ENCODE assay signal across 10 cellular contexts in genomic region chr9:124008307-124008854, GRCh38. TPM values are rescaled to one million over a fixed set of nuclear protein-coding genes. Genes with fewer than 3 reads are reported as not detected.
DNase-seq lines count a peak whose midpoint lies in the region; ATAC-seq and TF ChIP-seq lines count a peak whose summit lies in the region.
"Had no signal": no experiment of that assay in that cellular context is flagged by ENCODE, and none has a peak within 500 bp of the region (broad histone marks: within the 10 kb centered on the region; RNA-seq: fewer than 3 reads in every experiment).

No MANE protein-coding gene starts in this region.

- DNase-seq in CD8-positive, alpha-beta memory T cell = no peak
- peak; percentile 76 for DNase-seq in GM23338 (ENCODE audit: low spot score)
- peak; percentile 58 for DNase-seq in WTC11 (ENCODE audit: low spot score)
- peak; percentile 78 for DNase-seq in mesendoderm
- DNase-seq in GM03348 (ENCODE audit: low spot score) = no peak
- DNase-seq in stimulated activated naive CD4-positive, alpha-beta T cell treated with Interleukin-2 at 50 U/mL for 16 hours (lab: John Stamatoyannopoulos, UW) = no peak

- no peak overlapping the region for H2BK5ac ChIP-seq in mesendoderm (ENCODE audit: low read length)

- H3K27me3 ChIP-seq in CD8-positive, alpha-beta memory T cell (ENCODE audit: insufficient read depth, low read length, poor library complexity, severe bottlenecking) = peaks cover 54% of the 10 kb centered on the region
- peaks cover 99% of the 10 kb centered on the region for H3K27me3 ChIP-seq in GM23338 (ENCODE audit: insufficient read depth)
- peaks cover 66% of the 10 kb centered on the region for H3K27me3 ChIP-seq in mesendoderm (ENCODE audit: insufficient read depth, low read length, poor library complexity)

- peaks cover 16 to 30% (median 19%) of the 10 kb centered on the region in 3 donors for H3K4me1 Mint-ChIP-seq in CD8-positive, alpha-beta memory T cell
- H3K4me1 Mint-ChIP-seq in GM23338 (peaks cover 63% of the 10 kb centered on the region), WTC11 (peaks cover 67% of the 10 kb centered on the region)

- peak; percentile 8 for ATAC-seq in GM23338
- peak; percentile 1; the same call in 1 of the 2 replicates for ATAC-seq in WTC11
- ATAC-seq in GM21576 (IDR thresholded peaks at IDR 0.05; ENCODE audit: unreplicated experiment) = no peak
- ATAC-seq in GM19328 (IDR thresholded peaks at IDR 0.05; ENCODE audit: unreplicated experiment) = no peak

- H3K36me3 ChIP-seq in CD8-positive, alpha-beta memory T cell (ENCODE audit: insufficient read depth, low read length) = no peaks in the 10 kb centered on the region
- no peaks in the 10 kb centered on the region for H3K36me3 ChIP-seq in GM23338 (ENCODE audit: insufficient read depth)
- H3K36me3 ChIP-seq in mesendoderm (ENCODE audit: control insufficient read depth, insufficient read depth, low read length) = no peaks in the 10 kb centered on the region
- H3K36me3 ChIP-seq: right atrium auricular region had no signal

- H3K18ac ChIP-seq in mesendoderm (ENCODE audit: low read length) = no peak overlapping the region

- peak overlapping the region in 6 of 7 donors; percentile 2 to 78 (median 28) for H3K4me3 Mint-ChIP-seq in CD8-positive, alpha-beta memory T cell
- H3K4me3 Mint-ChIP-seq in GM23338 (peak overlapping the region; percentile 67), WTC11 (peak overlapping the region; percentile 64)

- no peaks in the 10 kb centered on the region for H3K9me3 ChIP-seq in CD8-positive, alpha-beta memory T cell (ENCODE audit: low read length)
- H3K9me3 ChIP-seq: right atrium auricular region had no signal

- H3K79me1 ChIP-seq in mesendoderm (ENCODE audit: low read length) = no peaks in the 10 kb centered on the region

- no peaks in the 10 kb centered on the region for H3K36me3 Mint-ChIP-seq in CD8-positive, alpha-beta memory T cell
- H3K36me3 Mint-ChIP-seq in GM23338 (ENCODE audit: low read depth) = no peaks in the 10 kb centered on the region; the same call in 2 of the 3 replicates
- no peaks in the 10 kb centered on the region for H3K36me3 Mint-ChIP-seq in WTC11

- peak overlapping the region; percentile 22 for H3K9ac ChIP-seq in mesendoderm (ENCODE audit: low read length)

- H3K27me3 Mint-ChIP-seq in CD8-positive, alpha-beta memory T cell = peaks cover 54 to 73% of the 10 kb centered on the region in 2 donors
- H3K27me3 Mint-ChIP-seq in GM23338 (ENCODE audit: insufficient read depth, low read depth, poor library complexity) = peaks cover 96% of the 10 kb centered on the region
- peaks cover 96% of the 10 kb centered on the region for H3K27me3 Mint-ChIP-seq in WTC11 (ENCODE audit: low read depth)

- peak overlapping the region; percentile 59 for H3K23ac ChIP-seq in mesendoderm (ENCODE audit: low read length)

- POLR2A ChIA-PET in CD8-positive, alpha-beta memory T cell (lab: Charles Lee) = no interaction called here
- POLR2A ChIA-PET in WTC11 (lab: Charles Lee) = no interaction called here

- H2AK5ac ChIP-seq in mesendoderm (ENCODE audit: low read length) = no peak overlapping the region

- H3K9me2 ChIP-seq in GM23338 (ENCODE audit: insufficient read depth) = no peaks in the 10 kb centered on the region

- no CpG with 5 or more reads among the region's 49 CpGs for WGBS in mesendoderm (ENCODE audit: extremely low coverage, insufficient coverage, low lambda C conversion rate)

- no peaks in the 10 kb centered on the region for H3K9me3 Mint-ChIP-seq in CD8-positive, alpha-beta memory T cell
- H3K9me3 Mint-ChIP-seq in GM23338 (peaks cover 4% of the 10 kb centered on the region; the same call in 2 of the 3 replicates), WTC11 (no peaks in the 10 kb centered on the region)

- peaks cover 58% of the 10 kb centered on the region for H3F3A ChIP-seq in GM23338 (replicated peaks; ENCODE audit: low read depth)

- no peak overlapping the region for H2BK120ac ChIP-seq in mesendoderm (ENCODE audit: low read depth, low read length)

- H3K27ac ChIP-seq in CD8-positive, alpha-beta memory T cell (ENCODE audit: low read depth, low read length) = no peak overlapping the region
- H3K27ac ChIP-seq in GM23338 (ENCODE audit: low read depth) (no peak overlapping the region), mesendoderm (ENCODE audit: low read depth, low read length) (no peak overlapping the region)
- H3K27ac ChIP-seq: right atrium auricular region had no signal

- H3K4me1 ChIP-seq in CD8-positive, alpha-beta memory T cell (ENCODE audit: insufficient read depth, low read length) = no peaks in the 10 kb centered on the region
- peaks cover 58% of the 10 kb centered on the region for H3K4me1 ChIP-seq in GM23338 (ENCODE audit: insufficient read depth)
- peaks cover 8% of the 10 kb centered on the region for H3K4me1 ChIP-seq in mesendoderm (ENCODE audit: control insufficient read depth, low read depth, low read length)

- H3K4me2 ChIP-seq in GM23338 (peak overlapping the region; percentile 90), mesendoderm (ENCODE audit: low read length) (peak overlapping the region; percentile 67)

- no peak overlapping the region for H3K4ac ChIP-seq in mesendoderm (ENCODE audit: low read depth, low read length)

- no peak overlapping the region for H4K8ac ChIP-seq in mesendoderm (ENCODE audit: low read depth, low read length)

- H4K20me1 ChIP-seq in GM23338 (replicated peaks; ENCODE audit: insufficient read depth) = peaks cover 46% of the 10 kb centered on the region

- H3K79me2 ChIP-seq in GM23338 (replicated peaks; ENCODE audit: insufficient read depth) = no peaks in the 10 kb centered on the region
- H3K79me2 ChIP-seq in mesendoderm (ENCODE audit: control insufficient read depth, insufficient read depth, low read length) = no peaks in the 10 kb centered on the region

- CTCF ChIA-PET in CD8-positive, alpha-beta memory T cell (lab: Charles Lee) = no interaction called here
- CTCF ChIA-PET in WTC11 (lab: Charles Lee) = no interaction called here

- no peak for TF ChIP-seq CTCF in GM23338 (conservative IDR thresholded peaks at IDR 0.05; ENCODE audit: low read depth in 2 of 2)
- TF ChIP-seq CTCF in WTC11 (IDR thresholded peaks at IDR 0.05) = no peak

- H3K56ac ChIP-seq in mesendoderm (ENCODE audit: low read length) = peak overlapping the region; percentile 36

- H2BK15ac ChIP-seq in mesendoderm (replicated peaks; ENCODE audit: low read depth) = no peak overlapping the region

- H2AFZ ChIP-seq in GM23338 = peak overlapping the region; percentile 91

- no peak overlapping the region for H4K5ac ChIP-seq in mesendoderm (ENCODE audit: low read length)

- peak overlapping the region in 2 of 8 donors; percentile 9 to 68 for H3K27ac Mint-ChIP-seq in CD8-positive, alpha-beta memory T cell
- H3K27ac Mint-ChIP-seq in GM23338 (no peak overlapping the region), WTC11 (no peak overlapping the region)

- no peak overlapping the region for H3K4me3 ChIP-seq in CD8-positive, alpha-beta memory T cell (ENCODE audit: low read length)
- H3K4me3 ChIP-seq in GM23338 (peak overlapping the region; percentile 71), mesendoderm (ENCODE audit: low read length) (peak overlapping the region; percentile 25)

TF ChIP-seq in GM23338, 12 proteins besides CTCF, POLR2A, EP300 and RAD21:
- TF ChIP-seq NANOG (IDR thresholded peaks at IDR 0.05; ENCODE audit: borderline replicate concordance) (no peak), EZH2phosphoT487 (IDR thresholded peaks at IDR 0.05; ENCODE audit: unreplicated experiment) (peak; percentile 44), EZH2 (IDR thresholded peaks at IDR 0.05; ENCODE audit: low read depth, unreplicated experiment) (peak; percentile 59)

TF ChIP-seq in WTC11, 78 proteins besides CTCF, POLR2A, EP300 and RAD21:
- TF ChIP-seq SP1 (CRISPR knock-in tag; conservative IDR thresholded peaks at IDR 0.05) = peak; percentile 23; the same call in 1 of the 2 replicates
- TF ChIP-seq ZNF121 (CRISPR knock-in tag; IDR thresholded peaks at IDR 0.05) = peak; percentile 78
- TF ChIP-seq MYBL2 (CRISPR knock-in tag; IDR thresholded peaks at IDR 0.05) = no peak
- TF ChIP-seq FOXK1 (CRISPR knock-in tag; IDR thresholded peaks at IDR 0.05) = 0 out of 2 replicates have a peak, but pooled peaks have one; percentile 13
TF ChIP-seq in WTC11: peak in this region for 3.

RNA-seq across cellular contexts. Expression of gene LHX2, which starts 3.2 kb away (rescaled TPM):
- not detected for total RNA-seq in CD8-positive, alpha-beta memory T cell
- polyA plus RNA-seq in CD8-positive, alpha-beta memory T cell = not detected
- total RNA-seq in GM23338 (2014; rRNA removed; shearing (Covaris generic)) = 0.19 and 1.7 TPM in 2 replicates
- 0.45 TPM in 1 of 2 replicates, not detected in the other for polyA plus RNA-seq in GM23338 (2016; fragmentation: Nextera tagmentation; extraction: Ambion mirVana)
- 0.42 to 0.50 TPM in 2 of 3 replicates, not detected in the other for total RNA-seq in WTC11 (2021)
- 0.52 TPM for polyA plus RNA-seq in mesendoderm (2013, experiment 1 of 2)
- polyA plus RNA-seq in mesendoderm (2013, experiment 2 of 2) = 0.49 TPM
- total RNA-seq: HT1080 had no signal

Comparison
In these comparisons a context has a peak if more than half of its experiments do, and no peak if none do; other contexts are left out.
1. DNase-seq: peak in GM23338 (single experiment), WTC11 (single experiment) and mesendoderm (single experiment); none in CD8-positive, alpha-beta memory T cell (0 of 5), GM03348 (single experiment) and stimulated activated naive CD4-positive, alpha-beta T cell treated with Interleukin-2 at 50 U/mL for 16 hours (single experiment).
2. ATAC-seq: peak in GM23338 (single experiment) and WTC11 (single experiment); none in GM21576 (single experiment) and GM19328 (single experiment).
3. Peak in every context shown above with its lines, with median percentiles within 50 percentile points of each other: H3K4me3 Mint-ChIP-seq.